In genomic region chr15:64544450-64544849, GRCh38 we compare ENCODE assay signal across 15 cellular contexts.
"Had no signal": no experiment of that assay in that cellular context is flagged by ENCODE, and none has a peak within 500 bp of the region (broad histone marks: within the 10 kb centered on the region; RNA-seq: fewer than 3 reads in every experiment).

No MANE protein-coding gene starts in this region.

- H3K27ac Mint-ChIP-seq: activated B cell treated with CpG ODN at 0.5 μM for 24 hours; activated CD4-positive, alpha-beta T cell treated with anti-CD3 and anti-CD28 coated beads, Interleukin-2, amount 10 ng/mL, durations not matched to agents 7 days and 5 days; activated naive CD4-positive, alpha-beta T cell treated with anti-CD3 and anti-CD28 coated beads, Interleukin-2, amount 50 U/mL, for 72 hours had no signal

- H3K27ac ChIP-seq: colonic mucosa, epithelial cell of prostate, upper lobe of right lung had no signal

- H3K27me3 ChIP-seq: colonic mucosa, upper lobe of right lung had no signal

- DNase-seq: activated B cell treated with CpG ODN at 0.5 μM for 24 hours; activated CD4-positive, alpha-beta T cell treated with anti-CD3 and anti-CD28 coated beads, Interleukin-2, amount 10 ng/mL, durations not matched to agents 7 days and 5 days; activated T-cell treated with anti-CD3 and anti-CD28 coated beads for 4 hours; aorta; colonic mucosa; kidney glomerular epithelial cell; midbrain; stimulated activated CD4-positive, alpha-beta T cell treated with anti-CD3 and anti-CD28 coated beads, Interleukin-2, amount 100 ng/mL, for 24 hours; stimulated activated naive CD4-positive, alpha-beta T cell; substantia nigra; T1000; upper lobe of right lung had no signal

- H3K4me3 Mint-ChIP-seq: activated B cell treated with CpG ODN at 0.5 μM for 24 hours; activated CD4-positive, alpha-beta T cell treated with anti-CD3 and anti-CD28 coated beads, Interleukin-2, amount 10 ng/mL, durations not matched to agents 7 days and 5 days had no signal

- H3K4me3 ChIP-seq: colonic mucosa, upper lobe of right lung had no signal

- ATAC-seq: activated naive CD4-positive, alpha-beta T cell treated with anti-CD3 and anti-CD28 coated beads, Interleukin-2, amount 50 U/mL, for 72 hours; sciatic nerve; upper lobe of right lung had no signal

- H3K27me3 Mint-ChIP-seq: activated B cell treated with CpG ODN at 0.5 μM for 24 hours; activated CD4-positive, alpha-beta T cell treated with anti-CD3 and anti-CD28 coated beads, Interleukin-2, amount 10 ng/mL, durations not matched to agents 7 days and 5 days had no signal

- H3K36me3 ChIP-seq: colonic mucosa, upper lobe of right lung had no signal

- H3K4me1 ChIP-seq: colonic mucosa, upper lobe of right lung had no signal

- H3K9me3 ChIP-seq: colonic mucosa, upper lobe of right lung had no signal

- H3K9me3 Mint-ChIP-seq: activated B cell treated with CpG ODN at 0.5 μM for 24 hours; activated CD4-positive, alpha-beta T cell treated with anti-CD3 and anti-CD28 coated beads, Interleukin-2, amount 10 ng/mL, durations not matched to agents 7 days and 5 days; activated naive CD4-positive, alpha-beta T cell treated with anti-CD3 and anti-CD28 coated beads, Interleukin-2, amount 50 U/mL, for 72 hours had no signal
